Comparison of ENCODE assay signal across 8 cellular contexts in the genomic region with DNA sequence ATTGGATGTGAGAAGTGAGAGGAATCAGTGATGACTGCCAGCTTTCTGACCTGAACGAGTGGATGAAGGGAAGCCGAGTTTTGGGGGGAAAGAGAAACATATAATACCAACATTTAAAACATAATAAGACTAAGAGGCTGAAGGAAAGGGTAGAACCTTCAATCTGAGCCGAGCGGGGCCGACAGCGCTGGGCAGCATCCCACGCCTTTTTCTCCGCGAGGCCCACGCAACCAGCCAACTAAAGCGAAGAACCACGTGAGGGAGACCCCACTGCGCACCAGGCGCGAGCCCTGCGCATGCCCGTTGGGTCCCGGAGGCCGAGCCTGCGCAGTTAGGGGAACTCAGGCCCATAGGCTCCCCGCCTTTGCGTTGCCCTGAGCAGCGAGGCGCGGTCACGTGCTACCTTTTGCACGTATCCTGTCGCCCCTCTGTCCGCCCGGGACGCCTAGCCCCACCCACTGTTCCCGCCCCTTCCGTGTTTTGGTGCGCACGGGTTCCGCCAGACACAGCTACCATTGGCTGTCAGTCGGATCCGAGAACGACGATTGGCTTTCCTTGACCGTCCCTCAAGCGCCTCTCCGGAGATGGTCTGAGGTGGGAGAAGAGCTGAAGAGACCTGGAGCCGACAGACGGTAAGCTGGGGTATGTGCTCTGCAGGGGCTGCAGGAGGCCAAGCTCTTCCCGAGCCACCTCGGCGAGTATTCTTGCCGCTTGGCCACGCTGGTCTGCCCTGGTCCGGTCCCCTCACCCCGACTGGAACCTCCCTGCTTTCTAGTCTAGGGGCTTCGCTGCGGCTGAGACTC. TPM values are rescaled to one million over a fixed set of nuclear protein-coding genes. Genes with fewer than 3 reads are reported as not detected.
DNase-seq lines count a peak whose midpoint lies in the region; ATAC-seq, FAIRE-seq and TF ChIP-seq lines count a peak whose summit lies in the region.

A gene with protein sequence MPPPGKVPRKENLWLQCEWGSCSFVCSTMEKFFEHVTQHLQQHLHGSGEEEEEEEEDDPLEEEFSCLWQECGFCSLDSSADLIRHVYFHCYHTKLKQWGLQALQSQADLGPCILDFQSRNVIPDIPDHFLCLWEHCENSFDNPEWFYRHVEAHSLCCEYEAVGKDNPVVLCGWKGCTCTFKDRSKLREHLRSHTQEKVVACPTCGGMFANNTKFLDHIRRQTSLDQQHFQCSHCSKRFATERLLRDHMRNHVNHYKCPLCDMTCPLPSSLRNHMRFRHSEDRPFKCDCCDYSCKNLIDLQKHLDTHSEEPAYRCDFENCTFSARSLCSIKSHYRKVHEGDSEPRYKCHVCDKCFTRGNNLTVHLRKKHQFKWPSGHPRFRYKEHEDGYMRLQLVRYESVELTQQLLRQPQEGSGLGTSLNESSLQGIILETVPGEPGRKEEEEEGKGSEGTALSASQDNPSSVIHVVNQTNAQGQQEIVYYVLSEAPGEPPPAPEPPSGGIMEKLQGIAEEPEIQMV (plus strand): TSS at position 573 of the 803 bp plus-strand sequence. CDS start 5,365 bp downstream, outside the sequence.

- peak; percentile 96 for ATAC-seq in GM19043 (IDR thresholded peaks at IDR 0.05; ENCODE audit: low read depth, unreplicated experiment)
- peak; percentile 91 for ATAC-seq in HG03378 (IDR thresholded peaks at IDR 0.05; ENCODE audit: unreplicated experiment)

- TF ChIP-seq CTCF in AG10803 (conservative IDR thresholded peaks at IDR 0.05; ENCODE audit: low read length), result no peak

- DNase-seq in AG10803 (ENCODE audit: low read depth), result peak; percentile 98
- DNase-seq in NCI-H460 (ENCODE audit: extremely low read depth, low read depth), result peak; percentile 96
- peak; percentile 99 for DNase-seq in activated CD4-positive, CD25-positive, alpha-beta regulatory T cell treated with anti-CD3 and anti-CD28 coated beads, Interleukin-2, amount 50 U/mL, for 72 hours
- DNase-seq in cerebellar nuclear complex (lab: John Stamatoyannopoulos, UW), result peak; percentile 96 to 99
- peak; percentile 99 for DNase-seq in stimulated activated CD4-positive, alpha-beta T cell treated with anti-CD3 and anti-CD28 coated beads, Interleukin-12 subunit alpha, Interleukin-12 subunit beta, amount 100 ng/mL, for 4 hours

- FAIRE-seq in islet of Langerhans (lab: Jason Lieb, UNC), result peak; percentile 91

- H3K4me3 ChIP-seq in AG10803 (ENCODE audit: low read length), result peak within 1 kb of the TSS; percentile 99

RNA-seq across cellular contexts. Expression of the gene that starts here (rescaled TPM):
- total RNA-seq in NCI-H460 (2014; rRNA removed; shearing (Covaris generic)), result 11.5 and 13.6 TPM in 2 replicates
- polyA plus RNA-seq in NCI-H460 (2014; cell fraction: nucleus; rRNA removed), result 20.9 and 27.6 TPM in 2 replicates

Comparison
In these comparisons a context has a peak if more than half of its experiments do, and no peak if none do; other contexts are left out.
1. Peak in every context shown above with its lines: DNase-seq, ATAC-seq and H3K4me3 ChIP-seq.